8 cellular contexts compared by ENCODE assay signal in genomic region chr17:39197380-39198185, GRCh38. TPM values are rescaled to one million over a fixed set of nuclear protein-coding genes. Genes with fewer than 3 reads are reported as not detected.
DNase-seq lines count a peak whose midpoint lies in the region; ATAC-seq and TF ChIP-seq lines count a peak whose summit lies in the region.

Gene CACNB1, minus strand, starts transcription at chr17:39197669. Its CDS starts 174 bp downstream, at chr17:39197495.

- WGBS in esophagus, 2 donors, result 1% methylated on average over 32 to 55 of the region's 55 CpGs

- H3K4me1 ChIP-seq in Caco-2 (peaks cover 15% of the 10 kb centered on the region), esophagus (ENCODE audit: control insufficient read depth in 2 of 2, insufficient read depth in 2 of 2, low read length in 1 of 2) (peaks cover 6 to 14% of the 10 kb centered on the region in 2 donors), muscle layer of colon (ENCODE audit: insufficient read depth, low read length) (peaks cover 41% of the 10 kb centered on the region)

- H3K9me3 ChIP-seq in Caco-2 (no peaks in the 10 kb centered on the region), esophagus (ENCODE audit: control insufficient read depth in 2 of 2, insufficient read depth in 1 of 2, low read depth in 1 of 2, low read length in 1 of 2) (no peaks in the 10 kb centered on the region), muscle layer of colon (ENCODE audit: low read length) (no peaks in the 10 kb centered on the region)

- H3K9me3 Mint-ChIP-seq in Caco-2 (ENCODE audit: unreplicated experiment), result no peaks in the 10 kb centered on the region
- H3K9me3 Mint-ChIP-seq in activated T-cell treated with anti-CD3 and anti-CD28 coated beads, Interleukin-2, amount 50 U/mL, for 24 hours, result no peaks in the 10 kb centered on the region

- no peak for TF ChIP-seq CTCF in Caco-2 (IDR thresholded peaks at IDR 0.05; ENCODE audit: insufficient read depth in 1 of 2, low read depth in 1 of 2, low read length in 1 of 2, severe bottlenecking in 1 of 2, unreplicated experiment in 1 of 2)

- peak within 1 kb of the TSS; percentile 79 to 81 for H3K27ac ChIP-seq in esophagus (ENCODE audit: low read depth in 2 of 2, low read length in 1 of 2)
- H3K27ac ChIP-seq in muscle layer of colon (ENCODE audit: low read depth, low read length), result peak within 1 kb of the TSS; percentile 85

- H3K27ac Mint-ChIP-seq in Caco-2 (ENCODE audit: unreplicated experiment), result no peak within 1 kb of the TSS
- peak within 1 kb of the TSS; percentile 80 for H3K27ac Mint-ChIP-seq in activated T-cell treated with anti-CD3 and anti-CD28 coated beads, Interleukin-2, amount 50 U/mL, for 24 hours

- BruUV-seq in Caco-2 (replicated peaks; lab: Mats Ljungman, UMichigan), result no TSS peak

- H3K4me3 ChIP-seq in Caco-2 (ENCODE audit: low read depth, low read length) (peak within 1 kb of the TSS; percentile 79), esophagus (ENCODE audit: low read depth in 1 of 2, low read length in 2 of 2) (peak within 1 kb of the TSS; percentile 56 to 68), muscle layer of colon (ENCODE audit: low read depth in 1 of 2, low read length in 2 of 2) (peak within 1 kb of the TSS; percentile 65 to 91)

- H3K4me1 Mint-ChIP-seq in Caco-2 (ENCODE audit: low read depth, unreplicated experiment), result peaks cover 6% of the 10 kb centered on the region
- peaks cover 49% of the 10 kb centered on the region for H3K4me1 Mint-ChIP-seq in activated T-cell treated with anti-CD3 and anti-CD28 coated beads, Interleukin-2, amount 50 U/mL, for 24 hours (ENCODE audit: low read depth)

- peaks cover 31% of the 10 kb centered on the region for H3K36me3 Mint-ChIP-seq in Caco-2 (ENCODE audit: insufficient read depth, unreplicated experiment)
- H3K36me3 Mint-ChIP-seq in activated T-cell treated with anti-CD3 and anti-CD28 coated beads, Interleukin-2, amount 50 U/mL, for 24 hours (ENCODE audit: low read depth), result peaks cover 43% of the 10 kb centered on the region

- ATAC-seq in HG02852 (IDR thresholded peaks at IDR 0.05; ENCODE audit: unreplicated experiment), result no peak

- DNase-seq in Caco-2 (peak; percentile 81 to 86), HK-2 (ENCODE audit: unreplicated experiment) (peak; percentile 60), OCI-M1 (lab: John Stamatoyannopoulos, UW) (peak; percentile 64)
- DNase-seq in activated T-cell treated with anti-CD3 and anti-CD28 coated beads, Interleukin-2, amount 50 U/mL, for 24 hours, result peak; percentile 83
- DNase-seq in stimulated activated CD8-positive, alpha-beta memory T cell treated with anti-CD3 and anti-CD28 coated beads, Interleukin-4, amount 100 ng/mL, for 24 hours (ENCODE audit: low read depth), result peak; percentile 58

- H3K9ac ChIP-seq in muscle layer of colon (ENCODE audit: low read length), result no peak within 1 kb of the TSS

- intact Hi-C loops in Caco-2 (cut with micrococcal nuclease; ENCODE audit: unreplicated experiment), result no loop called here

- H3K36me3 ChIP-seq in Caco-2 (ENCODE audit: control insufficient read depth, insufficient read depth, low read length) (peaks cover 9% of the 10 kb centered on the region), esophagus (ENCODE audit: control insufficient read depth in 2 of 2, insufficient read depth in 2 of 2, low read length in 1 of 2) (peaks cover 6 to 15% of the 10 kb centered on the region in 2 donors), muscle layer of colon (ENCODE audit: insufficient read depth, low read length) (peaks cover 25% of the 10 kb centered on the region)

- H3K27me3 ChIP-seq in Caco-2 (replicated peaks; ENCODE audit: control insufficient read depth, insufficient read depth, low read length) (no peaks in the 10 kb centered on the region), esophagus (ENCODE audit: control insufficient read depth in 1 of 2, insufficient read depth in 2 of 2, low read length in 2 of 2) (no peaks in the 10 kb centered on the region), muscle layer of colon (ENCODE audit: control insufficient read depth in 1 of 2, insufficient read depth in 2 of 2, low read length in 2 of 2) (no peaks in the 10 kb centered on the region)

- H3K27me3 Mint-ChIP-seq in Caco-2 (ENCODE audit: insufficient read depth, unreplicated experiment), result no peaks in the 10 kb centered on the region
- H3K27me3 Mint-ChIP-seq in activated T-cell treated with anti-CD3 and anti-CD28 coated beads, Interleukin-2, amount 50 U/mL, for 24 hours, result no peaks in the 10 kb centered on the region

- POLR2A ChIA-PET in Caco-2 (lab: Charles Lee), result interaction anchor here (0.5 kb wide), 1 partner anchor 8 kb away, joined by 3 read pairs; no protein-coding TSS in a partner anchor

- CTCF ChIA-PET in Caco-2 (lab: Charles Lee), result interaction anchor here (0.6 to 1.1 kb wide), 4 partner anchors 18 to 222 kb away, joined by 3 to 5 read pairs (median 4); no protein-coding TSS in a partner anchor

- peak within 1 kb of the TSS; percentile 87 for H3K4me3 Mint-ChIP-seq in Caco-2 (ENCODE audit: unreplicated experiment)
- H3K4me3 Mint-ChIP-seq in activated T-cell treated with anti-CD3 and anti-CD28 coated beads, Interleukin-2, amount 50 U/mL, for 24 hours, result peak within 1 kb of the TSS; percentile 99

RNA-seq across cellular contexts. Expression of gene CACNB1, which starts in this region (rescaled TPM):
- total RNA-seq in Caco-2 (2022), result 6.1 and 7.0 TPM in 2 replicates
- 1 to 10 TPM; 1.6 to 2.6 TPM for polyA plus RNA-seq in esophagus
